In genomic region chr18:79529991-79530390, GRCh38 we compare ENCODE assay signal across 13 cellular contexts.
"Had no signal": no experiment of that assay in that cellular context is flagged by ENCODE, and none has a peak within 500 bp of the region (broad histone marks: within the 10 kb centered on the region; RNA-seq: fewer than 3 reads in every experiment).

No MANE protein-coding gene starts in this region.

- H3K4me3 ChIP-seq: gastrocnemius medialis, upper lobe of left lung had no signal

- ATAC-seq: effector memory CD8-positive, alpha-beta T cell; gastrocnemius medialis; stimulated activated memory B cell treated with anti-CD40 and anti-IgM and Interleukin-4, amounts not matched to agents 10 μg/mL and 1 μg/mL and 100 μg/mL, for 72 hours had no signal

- H3K27ac ChIP-seq: epithelial cell of prostate, gastrocnemius medialis, upper lobe of left lung had no signal

- H3K9me3 Mint-ChIP-seq: central memory CD8-positive, alpha-beta T cell; effector memory CD8-positive, alpha-beta T cell; naive B cell had no signal

- DNase-seq: activated CD4-positive, alpha-beta T cell treated with anti-CD3 and anti-CD28 coated beads for 4 hours; activated naive CD4-positive, alpha-beta T cell treated with Interleukin-2 at 50 U/mL for 16 hours; effector memory CD8-positive, alpha-beta T cell; gastrocnemius medialis; islet precursor cell; midbrain; naive B cell; SIG-M5; stimulated activated CD4-positive, alpha-beta T cell treated with anti-CD3 and anti-CD28 coated beads, Interleukin-1b, Interleukin-23, amount 100 ng/mL, for 48 hours had no signal

- H3K9me3 ChIP-seq: gastrocnemius medialis, upper lobe of left lung had no signal

- H3K27me3 Mint-ChIP-seq: central memory CD8-positive, alpha-beta T cell; naive B cell; stimulated activated memory B cell treated with anti-CD40 and anti-IgM and Interleukin-4, amounts not matched to agents 10 μg/mL and 1 μg/mL and 100 μg/mL, for 72 hours had no signal

- H3K27me3 ChIP-seq: gastrocnemius medialis, upper lobe of left lung had no signal

- H3K27ac Mint-ChIP-seq: effector memory CD8-positive, alpha-beta T cell; stimulated activated memory B cell treated with anti-CD40 and anti-IgM and Interleukin-4, amounts not matched to agents 10 μg/mL and 1 μg/mL and 100 μg/mL, for 72 hours had no signal

- H3K4me3 Mint-ChIP-seq: central memory CD8-positive, alpha-beta T cell; effector memory CD8-positive, alpha-beta T cell; stimulated activated memory B cell treated with anti-CD40 and anti-IgM and Interleukin-4, amounts not matched to agents 10 μg/mL and 1 μg/mL and 100 μg/mL, for 72 hours had no signal
